In genomic region chr16:11603331-11603750, GRCh38 we compare ENCODE assay signal across 1 cellular context.
TF ChIP-seq lines count a peak whose summit lies in the region.

No MANE protein-coding gene starts in this region.

TF ChIP-seq in IMR-90, 13 proteins besides CTCF, POLR2A, EP300 and RAD21 (continued from another document):
- no peak for TF ChIP-seq CEBPB (IDR thresholded peaks at IDR 0.05; ENCODE audit: low read depth, low read length)
- no peak for TF ChIP-seq CHD1 (IDR thresholded peaks at IDR 0.05; ENCODE audit: low read depth, low read length)
- TF ChIP-seq MXI1 (IDR thresholded peaks at IDR 0.05; ENCODE audit: borderline replicate concordance, low read depth, low read length): no peak
